In genomic region chr10:77921395-77921794, GRCh38 we compare ENCODE assay signal across 17 cellular contexts.
"Had no signal": no experiment of that assay in that cellular context is flagged by ENCODE, and none has a peak within 500 bp of the region (broad histone marks: within the 10 kb centered on the region; RNA-seq: fewer than 3 reads in every experiment).

No MANE protein-coding gene starts in this region.

- H3K36me3 Mint-ChIP-seq: activated CD4-positive, alpha-beta memory T cell treated with anti-CD3 and anti-CD28 coated beads for 36 hours had no signal

- DNase-seq: activated CD4-positive, alpha-beta memory T cell treated with anti-CD3 and anti-CD28 coated beads for 36 hours; activated effector memory CD4-positive, alpha-beta T cell treated with Interleukin-2 at 50 U/mL for 16 hours; activated T-cell treated with anti-CD3 and anti-CD28 coated beads, Interleukin-2, amount 50 U/mL, for 4 hours; amniotic stem cell; central memory CD4-positive, alpha-beta T cell; cortex of kidney; effector CD4-positive, alpha-beta T cell; glutamatergic neuron; hypothalamus; pancreas; sigmoid colon; spleen; stomach; testis had no signal

- H3K36me3 ChIP-seq: esophagus muscularis mucosa, pancreas, sigmoid colon, spleen, stomach had no signal

- H3K27ac ChIP-seq: esophagus muscularis mucosa, pancreas, spleen, stomach, testis, VCaP had no signal

- H3K4me3 ChIP-seq: esophagus muscularis mucosa, pancreas, sigmoid colon, spleen, stomach, testis had no signal

- H3K9me3 ChIP-seq: esophagus muscularis mucosa, pancreas, sigmoid colon, spleen, stomach, testis had no signal

- ATAC-seq: activated naive CD4-positive, alpha-beta T cell treated with anti-CD3 and anti-CD28 coated beads, Interleukin-2, amount 50 U/mL, for 72 hours; activated T-cell treated with anti-CD3 and anti-CD28 coated beads, Interleukin-2, amount 50 U/mL, for 4 hours; pancreas had no signal

- H3K4me3 Mint-ChIP-seq: activated CD4-positive, alpha-beta memory T cell treated with anti-CD3 and anti-CD28 coated beads for 36 hours; activated T-cell treated with anti-CD3 and anti-CD28 coated beads, Interleukin-2, amount 50 U/mL, for 4 hours had no signal

- H3K9me3 Mint-ChIP-seq: activated CD4-positive, alpha-beta memory T cell treated with anti-CD3 and anti-CD28 coated beads for 36 hours; activated naive CD4-positive, alpha-beta T cell treated with anti-CD3 and anti-CD28 coated beads, Interleukin-2, amount 50 U/mL, for 72 hours; activated T-cell treated with anti-CD3 and anti-CD28 coated beads, Interleukin-2, amount 50 U/mL, for 4 hours had no signal

- H3K27ac Mint-ChIP-seq: activated CD4-positive, alpha-beta memory T cell treated with anti-CD3 and anti-CD28 coated beads for 36 hours had no signal

- H3K27me3 ChIP-seq: esophagus muscularis mucosa, pancreas, sigmoid colon, testis had no signal
